2 cellular contexts compared by ENCODE assay signal in the genomic region with DNA sequence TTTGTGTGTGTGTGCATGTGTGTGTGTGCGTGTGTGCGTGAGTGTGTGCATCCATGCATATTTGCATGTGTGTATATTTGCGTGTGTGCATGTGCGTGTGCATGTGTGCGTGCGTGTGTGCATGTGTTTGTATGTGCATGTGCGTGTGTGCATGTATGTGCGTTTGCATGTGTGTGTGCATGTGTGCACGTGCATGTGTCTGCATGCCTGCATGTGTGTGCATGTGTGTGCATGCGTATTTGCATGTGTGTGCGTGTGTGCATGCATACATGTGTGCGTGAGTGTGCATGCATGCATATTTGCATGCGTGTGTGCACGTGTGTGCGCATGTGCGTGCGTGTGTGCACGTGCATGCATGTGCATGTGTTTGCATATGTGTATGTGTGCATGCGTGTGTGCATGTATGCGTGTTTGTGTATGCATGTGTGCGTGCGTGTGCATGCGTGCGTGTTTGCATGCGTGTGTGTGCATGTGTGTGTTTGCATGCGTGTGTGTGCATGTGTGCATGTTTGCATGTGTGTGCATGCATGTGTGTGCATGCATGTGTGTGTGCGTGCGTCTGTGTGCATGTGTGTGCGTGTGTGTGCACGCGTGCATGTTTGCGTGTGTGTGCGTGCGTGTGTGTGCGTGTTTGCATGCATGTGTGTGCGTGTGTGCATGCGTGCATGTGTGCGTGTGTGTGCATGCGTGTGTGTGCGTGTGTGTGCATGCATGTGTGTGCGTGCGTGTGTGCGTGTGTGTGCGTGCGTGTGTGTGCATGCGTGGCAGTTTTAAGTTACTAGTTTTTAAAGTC.
TF ChIP-seq lines count a peak whose summit lies in the region.

No MANE protein-coding gene starts in this region.

TF ChIP-seq in IMR-90, 13 proteins besides CTCF, POLR2A, EP300 and RAD21:
- TF ChIP-seq, protein P1, sequence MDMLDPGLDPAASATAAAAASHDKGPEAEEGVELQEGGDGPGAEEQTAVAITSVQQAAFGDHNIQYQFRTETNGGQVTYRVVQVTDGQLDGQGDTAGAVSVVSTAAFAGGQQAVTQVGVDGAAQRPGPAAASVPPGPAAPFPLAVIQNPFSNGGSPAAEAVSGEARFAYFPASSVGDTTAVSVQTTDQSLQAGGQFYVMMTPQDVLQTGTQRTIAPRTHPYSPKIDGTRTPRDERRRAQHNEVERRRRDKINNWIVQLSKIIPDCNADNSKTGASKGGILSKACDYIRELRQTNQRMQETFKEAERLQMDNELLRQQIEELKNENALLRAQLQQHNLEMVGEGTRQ (IDR thresholded peaks at IDR 0.05; ENCODE audit: low read depth, low read length), result no peak
- no peak for TF ChIP-seq NFE2L2 (IDR thresholded peaks at IDR 0.05; ENCODE audit: low read depth, low read length)
- no peak for TF ChIP-seq RFX5 (IDR thresholded peaks at IDR 0.05; ENCODE audit: low read depth, low read length)
- no peak for TF ChIP-seq MXI1 (IDR thresholded peaks at IDR 0.05; ENCODE audit: borderline replicate concordance, low read depth, low read length)
- TF ChIP-seq SMC3 (IDR thresholded peaks at IDR 0.05; ENCODE audit: low read depth, low read length), result no peak
- no peak for TF ChIP-seq CHD1 (IDR thresholded peaks at IDR 0.05; ENCODE audit: low read depth, low read length)
- TF ChIP-seq, protein P2, sequence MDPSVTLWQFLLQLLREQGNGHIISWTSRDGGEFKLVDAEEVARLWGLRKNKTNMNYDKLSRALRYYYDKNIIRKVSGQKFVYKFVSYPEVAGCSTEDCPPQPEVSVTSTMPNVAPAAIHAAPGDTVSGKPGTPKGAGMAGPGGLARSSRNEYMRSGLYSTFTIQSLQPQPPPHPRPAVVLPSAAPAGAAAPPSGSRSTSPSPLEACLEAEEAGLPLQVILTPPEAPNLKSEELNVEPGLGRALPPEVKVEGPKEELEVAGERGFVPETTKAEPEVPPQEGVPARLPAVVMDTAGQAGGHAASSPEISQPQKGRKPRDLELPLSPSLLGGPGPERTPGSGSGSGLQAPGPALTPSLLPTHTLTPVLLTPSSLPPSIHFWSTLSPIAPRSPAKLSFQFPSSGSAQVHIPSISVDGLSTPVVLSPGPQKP (IDR thresholded peaks at IDR 0.05; ENCODE audit: borderline replicate concordance, low read depth, low read length), result no peak
- TF ChIP-seq CEBPB (IDR thresholded peaks at IDR 0.05; ENCODE audit: low read depth, low read length), result no peak
- TF ChIP-seq FOS (IDR thresholded peaks at IDR 0.05; ENCODE audit: low read depth, low read length), result no peak
- no peak for TF ChIP-seq BHLHE40 (IDR thresholded peaks at IDR 0.05; ENCODE audit: low read depth, low read length)
- TF ChIP-seq MAZ (IDR thresholded peaks at IDR 0.05; ENCODE audit: borderline replicate concordance, low read depth, low read length), result no peak
- TF ChIP-seq RCOR1 (IDR thresholded peaks at IDR 0.05; ENCODE audit: insufficient replicate concordance, low read length), result no peak
- TF ChIP-seq MAFK (IDR thresholded peaks at IDR 0.05; ENCODE audit: low read depth, low read length), result no peak

TF ChIP-seq in H1, 55 proteins besides CTCF, POLR2A, EP300 and RAD21:
- TF ChIP-seq TEAD4 (IDR thresholded peaks at IDR 0.05; ENCODE audit: low read depth, low read length), result no peak
TF ChIP-seq in H1: peak in this region for 0.
